Comparison of ENCODE assay signal across 1 cellular context in the genomic region with DNA sequence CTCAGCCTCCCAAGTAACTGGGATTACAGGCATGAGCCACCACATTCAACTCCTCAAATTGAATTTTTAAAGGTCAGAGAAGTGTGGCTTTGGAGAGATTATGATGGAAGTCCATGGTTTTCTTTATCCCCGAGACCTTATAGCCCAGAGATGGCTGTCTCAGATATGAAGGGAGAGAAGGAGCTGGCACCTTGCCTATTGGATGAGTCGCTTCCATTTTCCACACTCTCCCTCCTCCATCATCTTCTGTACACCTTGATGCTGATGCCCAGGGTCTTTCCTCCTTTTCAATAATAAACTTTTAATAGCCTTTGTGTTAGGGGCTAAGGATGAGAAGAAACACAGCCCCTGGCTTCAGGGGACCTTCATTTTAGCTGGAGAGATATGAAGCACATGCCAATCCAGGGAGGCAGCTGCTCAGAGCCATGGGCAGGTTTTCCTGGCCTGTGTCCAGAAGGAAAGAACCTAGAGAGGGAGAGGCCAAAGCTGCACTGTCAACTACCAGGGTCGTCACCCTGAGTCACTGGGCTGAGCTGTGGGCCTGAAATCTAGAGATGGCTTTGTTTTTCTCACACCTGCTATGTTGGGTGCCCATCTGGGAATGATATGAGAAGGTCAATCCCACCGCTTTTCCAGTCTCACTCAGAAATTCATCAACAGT.
TF ChIP-seq lines count a peak whose summit lies in the region.

No MANE protein-coding gene starts in this region.

TF ChIP-seq in HepG2, 621 proteins besides CTCF, POLR2A, EP300 and RAD21 (continued from another document):
- TF ChIP-seq ZNF367 (CRISPR knock-in tag; IDR thresholded peaks at IDR 0.05; ENCODE audit: borderline replicate concordance), result no peak
- no peak for TF ChIP-seq ZNF724P (CRISPR knock-in tag; IDR thresholded peaks at IDR 0.05; ENCODE audit: borderline replicate concordance)
- TF ChIP-seq HDAC1 (CRISPR knock-in tag; IDR thresholded peaks at IDR 0.05), result no peak
- TF ChIP-seq ZNF431 (CRISPR knock-in tag; IDR thresholded peaks at IDR 0.05; ENCODE audit: borderline replicate concordance, low read depth), result no peak
- TF ChIP-seq, protein P1, sequence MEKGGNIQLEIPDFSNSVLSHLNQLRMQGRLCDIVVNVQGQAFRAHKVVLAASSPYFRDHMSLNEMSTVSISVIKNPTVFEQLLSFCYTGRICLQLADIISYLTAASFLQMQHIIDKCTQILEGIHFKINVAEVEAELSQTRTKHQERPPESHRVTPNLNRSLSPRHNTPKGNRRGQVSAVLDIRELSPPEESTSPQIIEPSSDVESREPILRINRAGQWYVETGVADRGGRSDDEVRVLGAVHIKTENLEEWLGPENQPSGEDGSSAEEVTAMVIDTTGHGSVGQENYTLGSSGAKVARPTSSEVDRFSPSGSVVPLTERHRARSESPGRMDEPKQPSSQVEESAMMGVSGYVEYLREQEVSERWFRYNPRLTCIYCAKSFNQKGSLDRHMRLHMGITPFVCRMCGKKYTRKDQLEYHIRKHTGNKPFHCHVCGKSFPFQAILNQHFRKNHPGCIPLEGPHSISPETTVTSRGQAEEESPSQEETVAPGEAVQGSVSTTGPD (CRISPR knock-in tag; IDR thresholded peaks at IDR 0.05), result no peak
- TF ChIP-seq ZFP62 (CRISPR knock-in tag; IDR thresholded peaks at IDR 0.05), result no peak
- TF ChIP-seq HNF4G (IDR thresholded peaks at IDR 0.05; ENCODE audit: borderline replicate concordance, low read depth, low read length), result no peak
- TF ChIP-seq HNF4G (CRISPR knock-in tag; IDR thresholded peaks at IDR 0.05; ENCODE audit: borderline replicate concordance, low read depth), result no peak
- TF ChIP-seq ZNF883 (CRISPR knock-in tag; IDR thresholded peaks at IDR 0.05; ENCODE audit: not compliant biosample characterization), result no peak
- TF ChIP-seq, protein P2, sequence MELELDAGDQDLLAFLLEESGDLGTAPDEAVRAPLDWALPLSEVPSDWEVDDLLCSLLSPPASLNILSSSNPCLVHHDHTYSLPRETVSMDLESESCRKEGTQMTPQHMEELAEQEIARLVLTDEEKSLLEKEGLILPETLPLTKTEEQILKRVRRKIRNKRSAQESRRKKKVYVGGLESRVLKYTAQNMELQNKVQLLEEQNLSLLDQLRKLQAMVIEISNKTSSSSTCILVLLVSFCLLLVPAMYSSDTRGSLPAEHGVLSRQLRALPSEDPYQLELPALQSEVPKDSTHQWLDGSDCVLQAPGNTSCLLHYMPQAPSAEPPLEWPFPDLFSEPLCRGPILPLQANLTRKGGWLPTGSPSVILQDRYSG (CRISPR knock-in tag; IDR thresholded peaks at IDR 0.05), result no peak
- TF ChIP-seq ARHGAP35 (CRISPR knock-in tag; IDR thresholded peaks at IDR 0.05; ENCODE audit: borderline replicate concordance), result no peak
- TF ChIP-seq ZNF614 (CRISPR knock-in tag; IDR thresholded peaks at IDR 0.05; ENCODE audit: borderline replicate concordance), result no peak
- TF ChIP-seq, protein P3, sequence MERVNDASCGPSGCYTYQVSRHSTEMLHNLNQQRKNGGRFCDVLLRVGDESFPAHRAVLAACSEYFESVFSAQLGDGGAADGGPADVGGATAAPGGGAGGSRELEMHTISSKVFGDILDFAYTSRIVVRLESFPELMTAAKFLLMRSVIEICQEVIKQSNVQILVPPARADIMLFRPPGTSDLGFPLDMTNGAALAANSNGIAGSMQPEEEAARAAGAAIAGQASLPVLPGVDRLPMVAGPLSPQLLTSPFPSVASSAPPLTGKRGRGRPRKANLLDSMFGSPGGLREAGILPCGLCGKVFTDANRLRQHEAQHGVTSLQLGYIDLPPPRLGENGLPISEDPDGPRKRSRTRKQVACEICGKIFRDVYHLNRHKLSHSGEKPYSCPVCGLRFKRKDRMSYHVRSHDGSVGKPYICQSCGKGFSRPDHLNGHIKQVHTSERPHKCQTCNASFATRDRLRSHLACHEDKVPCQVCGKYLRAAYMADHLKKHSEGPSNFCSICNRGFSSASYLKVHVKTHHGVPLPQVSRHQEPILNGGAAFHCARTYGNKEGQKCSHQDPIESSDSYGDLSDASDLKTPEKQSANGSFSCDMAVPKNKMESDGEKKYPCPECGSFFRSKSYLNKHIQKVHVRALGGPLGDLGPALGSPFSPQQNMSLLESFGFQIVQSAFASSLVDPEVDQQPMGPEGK (CRISPR knock-in tag; IDR thresholded peaks at IDR 0.05), result no peak
- TF ChIP-seq, protein P4, sequence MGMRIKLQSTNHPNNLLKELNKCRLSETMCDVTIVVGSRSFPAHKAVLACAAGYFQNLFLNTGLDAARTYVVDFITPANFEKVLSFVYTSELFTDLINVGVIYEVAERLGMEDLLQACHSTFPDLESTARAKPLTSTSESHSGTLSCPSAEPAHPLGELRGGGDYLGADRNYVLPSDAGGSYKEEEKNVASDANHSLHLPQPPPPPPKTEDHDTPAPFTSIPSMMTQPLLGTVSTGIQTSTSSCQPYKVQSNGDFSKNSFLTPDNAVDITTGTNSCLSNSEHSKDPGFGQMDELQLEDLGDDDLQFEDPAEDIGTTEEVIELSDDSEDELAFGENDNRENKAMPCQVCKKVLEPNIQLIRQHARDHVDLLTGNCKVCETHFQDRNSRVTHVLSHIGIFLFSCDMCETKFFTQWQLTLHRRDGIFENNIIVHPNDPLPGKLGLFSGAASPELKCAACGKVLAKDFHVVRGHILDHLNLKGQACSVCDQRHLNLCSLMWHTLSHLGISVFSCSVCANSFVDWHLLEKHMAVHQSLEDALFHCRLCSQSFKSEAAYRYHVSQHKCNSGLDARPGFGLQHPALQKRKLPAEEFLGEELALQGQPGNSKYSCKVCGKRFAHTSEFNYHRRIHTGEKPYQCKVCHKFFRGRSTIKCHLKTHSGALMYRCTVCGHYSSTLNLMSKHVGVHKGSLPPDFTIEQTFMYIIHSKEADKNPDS (CRISPR knock-in tag; IDR thresholded peaks at IDR 0.05), result no peak
- TF ChIP-seq NCOA5 (CRISPR knock-in tag; IDR thresholded peaks at IDR 0.05), result no peak
- no peak for TF ChIP-seq MAFF (IDR thresholded peaks at IDR 0.05; ENCODE audit: low read depth, low read length)
- TF ChIP-seq ZNF879 (CRISPR knock-in tag; IDR thresholded peaks at IDR 0.05), result no peak
